8 cellular contexts compared by ENCODE assay signal in the genomic region with DNA sequence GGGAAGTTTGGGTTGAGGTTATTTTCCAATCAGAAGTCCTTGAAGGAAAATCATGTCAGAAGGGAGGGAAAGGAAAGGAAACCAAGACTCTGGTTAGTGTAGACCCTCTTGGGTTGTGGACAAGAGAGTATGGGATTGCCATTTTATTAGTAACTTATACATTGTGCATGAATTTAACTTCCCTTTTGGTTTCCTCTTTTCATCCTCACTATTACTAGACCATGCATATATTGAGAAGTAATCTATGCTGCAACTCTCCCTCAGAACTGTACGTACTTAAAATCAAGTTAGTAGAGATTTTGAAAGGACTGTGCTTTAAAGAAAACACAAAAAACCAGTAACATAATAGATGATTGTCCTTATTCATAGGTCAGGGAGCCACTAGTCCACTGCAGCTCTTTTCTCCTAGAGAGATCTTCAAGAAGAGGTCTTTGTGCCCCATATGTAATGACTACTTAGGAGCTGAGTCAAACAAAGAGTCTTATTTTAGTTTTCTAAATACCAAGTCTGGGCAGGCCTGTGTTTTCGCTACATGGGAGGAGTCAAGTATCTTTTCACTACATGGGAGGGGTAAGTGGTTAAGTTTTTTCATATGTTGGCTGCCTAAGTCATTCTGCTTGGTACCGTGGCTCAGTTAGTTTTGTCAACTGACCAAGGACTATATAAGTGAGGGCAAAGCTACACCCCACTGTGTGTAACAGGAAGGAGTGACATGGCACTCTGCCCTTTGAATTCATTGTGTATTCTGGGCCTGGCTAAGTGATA.
A peak's percentile ranks its signal among the peaks of the same experiment; 100 is the strongest.
DNase-seq lines count a peak whose midpoint lies in the region; ATAC-seq and TF ChIP-seq lines count a peak whose summit lies in the region.

No MANE protein-coding gene starts in this region.

- ATAC-seq in GM19468 (IDR thresholded peaks at IDR 0.05; ENCODE audit: extremely low read depth, unreplicated experiment) (peak; percentile 55), HG03457 (IDR thresholded peaks at IDR 0.05; ENCODE audit: unreplicated experiment) (peak; percentile 85)

- peak overlapping the region; percentile 12 for H3K4me3 ChIP-seq in GM06990 (replicated peaks; ENCODE audit: low read depth, low read length)
- no peak overlapping the region for H3K4me3 ChIP-seq in foreskin fibroblast (ENCODE audit: low read depth in 1 of 2, low read length in 2 of 2)

- no peaks in the 10 kb centered on the region for H3K36me3 ChIP-seq in GM06990 (ENCODE audit: control insufficient read depth, insufficient read depth, low read length)

- H3K27me3 ChIP-seq in GM06990 (replicated peaks; ENCODE audit: control insufficient read depth, insufficient read depth, low read length), result no peaks in the 10 kb centered on the region

- TF ChIP-seq CTCF in GM06990 (IDR thresholded peaks at IDR 0.05; ENCODE audit: insufficient read depth, low read length, poor library complexity, severe bottlenecking) (no peak), foreskin fibroblast (IDR thresholded peaks at IDR 0.05; ENCODE audit: low read depth, low read length) (no peak)

- DNase-seq in GM06990 (ENCODE audit: extremely low read depth, insufficient read length), result peak; percentile 60
- DNase-seq in foreskin fibroblast, result peak; percentile 9 to 56
- DNase-seq in NCI-H748 (lab: John Stamatoyannopoulos, UW; ENCODE audit: unreplicated experiment), result no peak
- no peak for DNase-seq in KG1 (lab: John Stamatoyannopoulos, UW)
- DNase-seq in NCI-H128 (lab: John Stamatoyannopoulos, UW; ENCODE audit: unreplicated experiment), result no peak
- no peak for DNase-seq in NCI-H2029 treated with DMSO at 0.1 percent for 48 hours (lab: John Stamatoyannopoulos, UW)

Comparison
In these comparisons a context has a peak if more than half of its experiments do, and no peak if none do; other contexts are left out.
1. DNase-seq: peak in GM06990 (single experiment) and foreskin fibroblast (2 of 2); none in NCI-H748 (single experiment), KG1 (single experiment), NCI-H128 (single experiment) and NCI-H2029 treated with DMSO at 0.1 percent for 48 hours (single experiment).